36 cellular contexts compared by ENCODE assay signal in genomic region chr4:66625480-66625879, GRCh38.
"Had no signal": no experiment of that assay in that cellular context is flagged by ENCODE, and none has a peak within 500 bp of the region (broad histone marks: within the 10 kb centered on the region; RNA-seq: fewer than 3 reads in every experiment).

No MANE protein-coding gene starts in this region.

- H3K36me3 Mint-ChIP-seq: activated naive CD4-positive, alpha-beta T cell treated with anti-CD3 and anti-CD28 coated beads, Interleukin-2, amount 50 U/mL, for 24 hours; activated naive CD4-positive, alpha-beta T cell treated with anti-CD3 and anti-CD28 coated beads, Interleukin-2, amount 50 U/mL, for 72 hours; activated naive CD8-positive, alpha-beta T cell; activated naive CD8-positive, alpha-beta T cell treated with anti-CD3 and anti-CD28 coated beads for 36 hours; activated naive CD8-positive, alpha-beta T cell treated with anti-CD3 and anti-CD28 coated beads, Interleukin-2, amount 10 ng/mL, durations not matched to agents 7 days and 5 days; brain had no signal

- H3K36me3 ChIP-seq: adrenal gland, ascending aorta, brain microvascular endothelial cell, breast epithelium, cardiac muscle cell had no signal

- H3K9me3 ChIP-seq: adrenal gland, ascending aorta, body of pancreas, breast epithelium had no signal

- H3K4me1 Mint-ChIP-seq: activated naive CD4-positive, alpha-beta T cell treated with anti-CD3 and anti-CD28 coated beads, Interleukin-2, amount 50 U/mL, for 24 hours; activated naive CD8-positive, alpha-beta T cell treated with anti-CD3 and anti-CD28 coated beads for 36 hours; activated naive CD8-positive, alpha-beta T cell treated with anti-CD3 and anti-CD28 coated beads, Interleukin-2, amount 10 ng/mL, durations not matched to agents 7 days and 5 days; activated naive CD8-positive, alpha-beta T cell treated with anti-CD3 and anti-CD28 coated beads, Interleukin-2, amount 50 U/mL, for 24 hours; activated T-helper 17 cell treated with anti-CD3 and anti-CD28 coated beads, Interleukin-2, amount 50 U/mL, for 72 hours; brain; central memory CD8-positive, alpha-beta T cell had no signal

- H3K4me1 ChIP-seq: adrenal gland, ascending aorta, body of pancreas, breast epithelium had no signal

- H3K27me3 ChIP-seq: adrenal gland, ascending aorta, body of pancreas, brain microvascular endothelial cell, breast epithelium, cardiac muscle cell had no signal

- ATAC-seq: activated naive CD4-positive, alpha-beta T cell treated with anti-CD3 and anti-CD28 coated beads, Interleukin-2, amount 50 U/mL, for 72 hours; activated naive CD8-positive, alpha-beta T cell treated with anti-CD3 and anti-CD28 coated beads, Interleukin-2, amount 50 U/mL, for 24 hours; activated T-cell treated with anti-CD3 and anti-CD28 coated beads, Interleukin-2, amount 50 U/mL, for 4 hours; activated T-cell treated with anti-CD3 and anti-CD28 coated beads, Interleukin-2, amount 50 U/mL, for 72 hours; activated T-helper 17 cell treated with anti-CD3 and anti-CD28 coated beads, Interleukin-2, amount 50 U/mL, for 72 hours; body of pancreas had no signal

- H3K27ac ChIP-seq: adrenal gland, ascending aorta, body of pancreas, brain microvascular endothelial cell, breast epithelium, cardiac muscle cell had no signal

- H3K27ac Mint-ChIP-seq: activated naive CD4-positive, alpha-beta T cell treated with anti-CD3 and anti-CD28 coated beads, Interleukin-2, amount 50 U/mL, for 24 hours; activated naive CD4-positive, alpha-beta T cell treated with anti-CD3 and anti-CD28 coated beads, Interleukin-2, amount 50 U/mL, for 72 hours; activated naive CD8-positive, alpha-beta T cell; activated naive CD8-positive, alpha-beta T cell treated with anti-CD3 and anti-CD28 coated beads for 36 hours; activated naive CD8-positive, alpha-beta T cell treated with anti-CD3 and anti-CD28 coated beads, Interleukin-2, amount 10 ng/mL, durations not matched to agents 7 days and 5 days; activated naive CD8-positive, alpha-beta T cell treated with anti-CD3 and anti-CD28 coated beads, Interleukin-2, amount 50 U/mL, for 24 hours; activated T-cell treated with anti-CD3 and anti-CD28 coated beads, Interleukin-2, amount 50 U/mL, for 24 hours; activated T-cell treated with anti-CD3 and anti-CD28 coated beads, Interleukin-2, amount 50 U/mL, for 72 hours; activated T-helper 1 cell treated with anti-CD3 and anti-CD28 coated beads, Interleukin-12 subunit alpha, Interleukin-12 subunit beta, Interleukin-2, Interleukin-4 antibody, amounts not matched to agents 30 ng/mL and 10 ng/mL and 1 ng/mL, durations not matched to agents 14 hours and 24 hours and 36 hours; activated T-helper 17 cell treated with anti-CD3 and anti-CD28 coated beads, Interleukin-2, amount 50 U/mL, for 72 hours; activated T-helper 2 cell treated with anti-CD3 and anti-CD28 coated beads, Interferon-gamma antibody, Interleukin-2, Interleukin-4, amounts not matched to agents 10 μg/mL and 5 μg/mL and 100 μg/mL, durations not matched to agents 14 hours and 24 hours and 36 hours; brain had no signal

- H3K4me3 ChIP-seq: adrenal gland, ascending aorta, body of pancreas, breast epithelium, cardiac muscle cell had no signal

- H3K9me3 Mint-ChIP-seq: activated naive CD8-positive, alpha-beta T cell treated with anti-CD3 and anti-CD28 coated beads, Interleukin-2, amount 10 ng/mL, durations not matched to agents 7 days and 5 days had no signal

- H3K4me3 Mint-ChIP-seq: activated naive CD4-positive, alpha-beta T cell treated with anti-CD3 and anti-CD28 coated beads, Interleukin-2, amount 50 U/mL, for 24 hours; activated naive CD8-positive, alpha-beta T cell; activated naive CD8-positive, alpha-beta T cell treated with anti-CD3 and anti-CD28 coated beads for 36 hours; activated naive CD8-positive, alpha-beta T cell treated with anti-CD3 and anti-CD28 coated beads, Interleukin-2, amount 10 ng/mL, durations not matched to agents 7 days and 5 days; activated naive CD8-positive, alpha-beta T cell treated with anti-CD3 and anti-CD28 coated beads, Interleukin-2, amount 50 U/mL, for 24 hours; activated T-cell treated with anti-CD3 and anti-CD28 coated beads, Interleukin-2, amount 50 U/mL, for 24 hours; activated T-cell treated with anti-CD3 and anti-CD28 coated beads, Interleukin-2, amount 50 U/mL, for 4 hours; activated T-cell treated with anti-CD3 and anti-CD28 coated beads, Interleukin-2, amount 50 U/mL, for 72 hours; activated T-helper 1 cell treated with anti-CD3 and anti-CD28 coated beads, Interleukin-12 subunit alpha, Interleukin-12 subunit beta, Interleukin-2, Interleukin-4 antibody, amounts not matched to agents 30 ng/mL and 10 ng/mL and 1 ng/mL, durations not matched to agents 14 hours and 24 hours and 36 hours; activated T-helper 17 cell treated with anti-CD3 and anti-CD28 coated beads, Interleukin-2, amount 50 U/mL, for 72 hours; brain; central memory CD8-positive, alpha-beta T cell had no signal

- DNase-seq: activated effector memory CD4-positive, alpha-beta T cell treated with anti-CD3 and anti-CD28 coated beads, Interleukin-2, amount 50 U/mL, for 16 hours; activated effector memory CD4-positive, alpha-beta T cell treated with Interleukin-2 at 50 U/mL for 16 hours; activated gamma-delta T cell; activated gamma-delta T cell treated with Interleukin-2 at 50 U/mL for 16 hours; activated naive CD4-positive, alpha-beta T cell; activated naive CD4-positive, alpha-beta T cell treated with anti-CD3 and anti-CD28 coated beads, Interleukin-2, amount 50 U/mL, for 16 hours; activated naive CD4-positive, alpha-beta T cell treated with Interleukin-2 at 50 U/mL for 16 hours; activated naive CD8-positive, alpha-beta T cell treated with anti-CD3 and anti-CD28 coated beads for 36 hours; activated naive CD8-positive, alpha-beta T cell treated with anti-CD3 and anti-CD28 coated beads, Interleukin-2, amount 10 ng/mL, durations not matched to agents 7 days and 5 days; activated naive CD8-positive, alpha-beta T cell treated with anti-CD3 and anti-CD28 coated beads, Interleukin-2, amount 50 U/mL, for 24 hours; activated T-cell treated with anti-CD3 and anti-CD28 coated beads, Interleukin-2, amount 50 U/mL, for 1 hour; activated T-cell treated with anti-CD3 and anti-CD28 coated beads, Interleukin-2, amount 50 U/mL, for 24 hours; activated T-cell treated with anti-CD3 and anti-CD28 coated beads, Interleukin-2, amount 50 U/mL, for 4 hours; activated T-cell treated with anti-CD3 and anti-CD28 coated beads, Interleukin-2, amount 50 U/mL, for 48 hours; activated T-cell treated with anti-CD3 and anti-CD28 coated beads, Interleukin-2, amount 50 U/mL, for 72 hours; adrenal gland; amniotic stem cell; amygdala; anterior cingulate cortex; aorta; body of pancreas; brain microvascular endothelial cell; caudate nucleus; central memory CD4-positive, alpha-beta T cell; cerebellar nuclear complex had no signal

- H3K27me3 Mint-ChIP-seq: activated naive CD4-positive, alpha-beta T cell treated with anti-CD3 and anti-CD28 coated beads, Interleukin-2, amount 50 U/mL, for 24 hours; activated naive CD8-positive, alpha-beta T cell; activated naive CD8-positive, alpha-beta T cell treated with anti-CD3 and anti-CD28 coated beads for 36 hours; activated naive CD8-positive, alpha-beta T cell treated with anti-CD3 and anti-CD28 coated beads, Interleukin-2, amount 10 ng/mL, durations not matched to agents 7 days and 5 days; activated naive CD8-positive, alpha-beta T cell treated with anti-CD3 and anti-CD28 coated beads, Interleukin-2, amount 50 U/mL, for 24 hours; activated T-cell treated with anti-CD3 and anti-CD28 coated beads, Interleukin-2, amount 50 U/mL, for 24 hours; activated T-helper 17 cell treated with anti-CD3 and anti-CD28 coated beads, Interleukin-2, amount 50 U/mL, for 72 hours; central memory CD8-positive, alpha-beta T cell had no signal
